Comparison of ENCODE assay signal across 3 cellular contexts in the genomic region with DNA sequence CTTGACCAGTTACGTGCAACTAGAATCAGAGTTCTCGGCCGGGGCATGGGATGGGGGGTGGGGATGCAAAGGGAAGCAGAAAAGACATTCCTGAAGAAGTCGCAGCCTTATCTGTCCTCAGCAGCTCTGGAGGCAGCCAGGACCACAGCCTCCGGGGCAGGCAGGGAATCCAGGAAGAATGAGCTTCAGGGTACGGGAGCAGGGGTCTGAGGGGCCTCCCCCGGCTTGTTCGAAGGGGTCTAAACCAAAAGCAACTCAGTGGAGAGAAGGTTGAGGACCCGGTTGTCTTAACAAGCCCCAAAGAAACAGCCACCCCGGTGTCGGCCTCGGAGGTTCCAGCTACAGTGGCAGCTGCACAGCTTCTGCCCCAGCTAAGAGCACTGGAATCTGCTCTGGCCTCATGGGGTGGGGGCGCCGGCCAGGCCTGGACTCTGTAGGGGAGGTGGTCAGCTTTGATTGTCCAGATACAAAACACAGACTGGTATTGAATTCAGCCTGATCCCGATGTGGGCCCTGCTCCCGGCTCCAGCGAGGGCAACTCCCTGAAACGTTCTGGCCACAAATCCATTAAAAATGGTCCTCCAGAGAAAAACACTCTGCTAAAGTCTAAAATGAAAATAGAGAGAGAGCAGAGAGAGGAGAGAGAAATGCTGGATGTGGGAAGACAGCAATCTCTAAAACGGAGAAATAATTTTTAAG.
TF ChIP-seq lines count a peak whose summit lies in the region.

No MANE protein-coding gene starts in this region.

TF ChIP-seq in SK-N-SH, 30 proteins besides CTCF, POLR2A, EP300 and RAD21:
- TF ChIP-seq EZH2phosphoT487 (IDR thresholded peaks at IDR 0.05; ENCODE audit: borderline replicate concordance, low read depth) (peak; percentile 82), SMC3 (IDR thresholded peaks at IDR 0.05; ENCODE audit: low read depth, low read length) (no peak), MEF2A (IDR thresholded peaks at IDR 0.05; ENCODE audit: borderline replicate concordance, low read depth) (no peak)

TF ChIP-seq in SK-N-SH treated with all-trans-retinoic acid at 6 μM for 48 hours, 23 proteins besides CTCF, POLR2A, EP300 and RAD21:
- no peak for TF ChIP-seq ZFP3 (CRISPR knock-in tag; IDR thresholded peaks at IDR 0.05)
- no peak for TF ChIP-seq ARNTL (CRISPR knock-in tag; IDR thresholded peaks at IDR 0.05; ENCODE audit: borderline replicate concordance, low read depth)
- no peak for TF ChIP-seq ESRRG (CRISPR knock-in tag; IDR thresholded peaks at IDR 0.05)
- TF ChIP-seq GLIS3 (CRISPR knock-in tag; IDR thresholded peaks at IDR 0.05) = no peak
- TF ChIP-seq RARB (CRISPR knock-in tag; IDR thresholded peaks at IDR 0.05) = no peak
- no peak for TF ChIP-seq CSRNP3 (CRISPR knock-in tag; IDR thresholded peaks at IDR 0.05)
- no peak for TF ChIP-seq PPARA (CRISPR knock-in tag; IDR thresholded peaks at IDR 0.05; ENCODE audit: borderline replicate concordance)
- no peak for TF ChIP-seq ZNF70 (CRISPR knock-in tag; IDR thresholded peaks at IDR 0.05)
- TF ChIP-seq ZFP30 (CRISPR knock-in tag; IDR thresholded peaks at IDR 0.05) = no peak
- TF ChIP-seq TSHZ2 (CRISPR knock-in tag; IDR thresholded peaks at IDR 0.05) = no peak
- TF ChIP-seq ZNF565 (CRISPR knock-in tag; conservative IDR thresholded peaks at IDR 0.05; ENCODE audit: low read depth) = no peak
- TF ChIP-seq POU6F1 (CRISPR knock-in tag; IDR thresholded peaks at IDR 0.05; ENCODE audit: borderline replicate concordance, low read depth) = no peak
- no peak for TF ChIP-seq ZNF8 (CRISPR knock-in tag; IDR thresholded peaks at IDR 0.05)
- TF ChIP-seq SNAI2 (CRISPR knock-in tag; IDR thresholded peaks at IDR 0.05) = no peak
- TF ChIP-seq ISL1 (CRISPR knock-in tag; IDR thresholded peaks at IDR 0.05) = no peak
TF ChIP-seq in SK-N-SH treated with all-trans-retinoic acid at 6 μM for 48 hours: peak in this region for 0.

TF ChIP-seq in endothelial cell of umbilical vein, 7 proteins besides CTCF, POLR2A, EP300 and RAD21:
- TF ChIP-seq POLR2AphosphoS5 (IDR thresholded peaks at IDR 0.05; ENCODE audit: insufficient read depth, low read depth, low read length) = no peak
- TF ChIP-seq MAX (IDR thresholded peaks at IDR 0.05; ENCODE audit: insufficient read depth, insufficient read length) = no peak
- TF ChIP-seq GATA2 (IDR thresholded peaks at IDR 0.05; ENCODE audit: insufficient read depth, insufficient read length, low read depth, low read length) = no peak
- no peak for TF ChIP-seq FOS (IDR thresholded peaks at IDR 0.05; ENCODE audit: borderline replicate concordance, insufficient read depth, low read length)
- TF ChIP-seq MYC (IDR thresholded peaks at IDR 0.05; ENCODE audit: low read depth, low read length) = no peak
- no peak for TF ChIP-seq EZH2 (IDR thresholded peaks at IDR 0.05; ENCODE audit: borderline replicate concordance, low read depth, low read length, severe bottlenecking)
- TF ChIP-seq JUN (IDR thresholded peaks at IDR 0.05; ENCODE audit: borderline replicate concordance, insufficient read depth, insufficient read length, low read depth) = no peak
